In genomic region chr1:151790940-151791651, GRCh38 we compare ENCODE assay signal across 8 cellular contexts. TPM values are rescaled to one million over a fixed set of nuclear protein-coding genes. Genes with fewer than 3 reads are reported as not detected.
DNase-seq lines count a peak whose midpoint lies in the region; ATAC-seq and TF ChIP-seq lines count a peak whose summit lies in the region.

No MANE protein-coding gene starts in this region.

- peaks cover 14% of the 10 kb centered on the region for H3K36me3 Mint-ChIP-seq in CD8-positive, alpha-beta T cell

- POLR2A ChIA-PET in CD8-positive, alpha-beta T cell (lab: Charles Lee): interaction anchor here (3.9 kb wide), 1 partner anchor 28 kb away, joined by 21 read pairs; the partner anchor contains the start of gene MRPL9
- POLR2A ChIA-PET in HEK293T (lab: Yijun Ruan, JAX): no interaction called here
- POLR2A ChIA-PET in Panc1 (lab: Charles Lee): interaction anchor here (0.6 kb wide), 2 partner anchors 192 to 710 kb away, joined by 5 to 6 read pairs; no protein-coding TSS in a partner anchor

- H3K79me2 ChIP-seq in mesendoderm (ENCODE audit: control insufficient read depth, insufficient read depth, low read length): no peaks in the 10 kb centered on the region

- H2AK5ac ChIP-seq in mesendoderm (ENCODE audit: low read length): no peak overlapping the region

- H3K9ac ChIP-seq in colonic mucosa (ENCODE audit: low read depth in 2 of 2, low read length in 2 of 2) (peak overlapping the region; percentile 51 to 89), mesendoderm (ENCODE audit: low read length) (peak overlapping the region; percentile 80)

- TF ChIP-seq POLR2A in uterus (IDR thresholded peaks at IDR 0.05): no peak

- H3K4me2 ChIP-seq in mesendoderm (ENCODE audit: low read length): peak overlapping the region; percentile 96

- H4K8ac ChIP-seq in mesendoderm (ENCODE audit: low read depth, low read length): no peak overlapping the region

- H3K4me1 ChIP-seq in CD8-positive, alpha-beta T cell (ENCODE audit: insufficient read depth, low read length): peaks cover 12% of the 10 kb centered on the region
- H3K4me1 ChIP-seq in Panc1 (ENCODE audit: control insufficient read depth, insufficient read depth, low read length): peaks cover 17% of the 10 kb centered on the region; the same call in 1 of the 2 replicates
- no peaks in the 10 kb centered on the region for H3K4me1 ChIP-seq in colonic mucosa
- no peaks in the 10 kb centered on the region for H3K4me1 ChIP-seq in mesendoderm (ENCODE audit: control insufficient read depth, low read depth, low read length)
- no peaks in the 10 kb centered on the region for H3K4me1 ChIP-seq in uterus

- intact Hi-C loops in CD8-positive, alpha-beta T cell (cut with DNase I, micrococcal nuclease): loop anchor here (1.0 to 5.0 kb wide), 8 partner anchors 28 to 509 kb away; partner anchors contain the start of genes MRPL9 (in 2 of the 2), ZNF687 (in 2 of the 2), C2CD4D (in 1 of the 2) and PSMB4 (in 1 of the 2)
- intact Hi-C loops in Panc1 (cut with micrococcal nuclease; ENCODE audit: unreplicated experiment): no loop called here
- intact Hi-C loops in colonic mucosa (cut with DNase I): no loop called here
- intact Hi-C loops in uterus (cut with DNase I; ENCODE audit: low total_unique reads): no loop called here

- no peaks in the 10 kb centered on the region for H3K27me3 ChIP-seq in CD8-positive, alpha-beta T cell (ENCODE audit: insufficient read depth, low read length)
- no peaks in the 10 kb centered on the region for H3K27me3 ChIP-seq in Panc1 (ENCODE audit: control insufficient read depth, insufficient read depth, low read length)
- no peaks in the 10 kb centered on the region for H3K27me3 ChIP-seq in colonic mucosa
- H3K27me3 ChIP-seq in mesendoderm (ENCODE audit: insufficient read depth, low read length, poor library complexity): no peaks in the 10 kb centered on the region
- H3K27me3 ChIP-seq in uterus: no peaks in the 10 kb centered on the region

- no peak overlapping the region for H3K18ac ChIP-seq in mesendoderm (ENCODE audit: low read length)

- no peak for ATAC-seq in CD8-positive, alpha-beta T cell
- ATAC-seq in Panc1: peak; percentile 43

- in situ Hi-C loops in Panc1 (cut with HindIII; ENCODE audit: low pct_unique_long_range_greater_than_20kb, low sequenced_read_pairs): no loop called here

- H3K36me3 ChIP-seq in CD8-positive, alpha-beta T cell (ENCODE audit: insufficient read depth, low read length): no peaks in the 10 kb centered on the region
- H3K36me3 ChIP-seq in Panc1 (ENCODE audit: control insufficient read depth, insufficient read depth, low read length) (no peaks in the 10 kb centered on the region), colonic mucosa (no peaks in the 10 kb centered on the region), mesendoderm (ENCODE audit: control insufficient read depth, insufficient read depth, low read length) (no peaks in the 10 kb centered on the region), uterus (no peaks in the 10 kb centered on the region)

- peak overlapping the region; percentile 89 for H3K27ac Mint-ChIP-seq in CD8-positive, alpha-beta T cell

- DNase-seq in CD8-positive, alpha-beta T cell: no peak
- peak; percentile 67 for DNase-seq in HEK293T (ENCODE audit: extremely low spot score)
- DNase-seq in Panc1 (ENCODE audit: low read depth, low spot score): no peak
- peak; percentile 35 for DNase-seq in colonic mucosa
- DNase-seq in mesendoderm: peak; percentile 23
- DNase-seq in uterus: no peak
- no peak for DNase-seq in kidney glomerular epithelial cell (lab: John Stamatoyannopoulos, UW)
- no peak for DNase-seq in HCEC 1CT

- no peaks in the 10 kb centered on the region for H3K79me1 ChIP-seq in mesendoderm (ENCODE audit: low read length)

- no peak overlapping the region for H4K5ac ChIP-seq in mesendoderm (ENCODE audit: low read length)

- peak overlapping the region; percentile 87 for H3K56ac ChIP-seq in mesendoderm (ENCODE audit: low read length)

- H3K27me3 Mint-ChIP-seq in CD8-positive, alpha-beta T cell (ENCODE audit: low read depth): no peaks in the 10 kb centered on the region

- no peaks in the 10 kb centered on the region for H3K9me3 Mint-ChIP-seq in CD8-positive, alpha-beta T cell

- peak overlapping the region; percentile 68 for H3K4me3 ChIP-seq in CD8-positive, alpha-beta T cell (ENCODE audit: low read depth, low read length)
- H3K4me3 ChIP-seq in Panc1 (ENCODE audit: low read depth in 2 of 2, low read length in 2 of 2): peak overlapping the region; percentile 81 to 95
- H3K4me3 ChIP-seq in colonic mucosa: peak overlapping the region; percentile 65
- H3K4me3 ChIP-seq in mesendoderm (ENCODE audit: low read length): peak overlapping the region; percentile 81
- H3K4me3 ChIP-seq in uterus: peak overlapping the region; percentile 37 to 53

- TF ChIP-seq CTCF in CD8-positive, alpha-beta T cell (IDR thresholded peaks at IDR 0.05): no peak
- TF ChIP-seq CTCF in Panc1 (IDR thresholded peaks at IDR 0.05) (no peak), colonic mucosa (IDR thresholded peaks at IDR 0.05) (no peak), uterus (IDR thresholded peaks at IDR 0.05) (no peak)

- CTCF ChIA-PET in CD8-positive, alpha-beta T cell (lab: Charles Lee): interaction anchor here (2.1 kb wide), 1 partner anchor 37 kb away, joined by 6 read pairs; no protein-coding TSS in a partner anchor
- CTCF ChIA-PET in HEK293T (lab: Yijun Ruan, JAX): no interaction called here
- CTCF ChIA-PET in Panc1 (lab: Charles Lee): no interaction called here

- BruUV-seq in Panc1 (replicated peaks; lab: Mats Ljungman, UMichigan): TSS peak; percentile 95

- no peak overlapping the region for H3K4ac ChIP-seq in mesendoderm (ENCODE audit: low read depth, low read length)

- peak overlapping the region; percentile 22 for H3K27ac ChIP-seq in CD8-positive, alpha-beta T cell (ENCODE audit: low read depth, low read length)
- H3K27ac ChIP-seq in Panc1 (ENCODE audit: low read length) (peak overlapping the region; percentile 80), colonic mucosa (peak overlapping the region; percentile 61), mesendoderm (ENCODE audit: low read depth, low read length) (no peak overlapping the region), uterus (no peak overlapping the region)

- no CpG with 5 or more reads among the region's 52 CpGs for WGBS in mesendoderm (ENCODE audit: extremely low coverage, insufficient coverage, low lambda C conversion rate)

- no peak overlapping the region for H2BK5ac ChIP-seq in mesendoderm (ENCODE audit: low read length)

- no peak overlapping the region for H2BK15ac ChIP-seq in mesendoderm (replicated peaks; ENCODE audit: low read depth)

- no peaks in the 10 kb centered on the region for H3K9me3 ChIP-seq in CD8-positive, alpha-beta T cell (ENCODE audit: low read length)
- H3K9me3 ChIP-seq in Panc1 (ENCODE audit: control insufficient read depth, insufficient read depth, low read depth, low read length) (no peaks in the 10 kb centered on the region), colonic mucosa (no peaks in the 10 kb centered on the region), uterus (no peaks in the 10 kb centered on the region)

- H2BK120ac ChIP-seq in mesendoderm (ENCODE audit: low read depth, low read length): no peak overlapping the region

- H3K4me3 Mint-ChIP-seq in CD8-positive, alpha-beta T cell: peak overlapping the region; percentile 98

- peaks cover 30% of the 10 kb centered on the region for H3K4me1 Mint-ChIP-seq in CD8-positive, alpha-beta T cell (ENCODE audit: low read depth)

- peak overlapping the region; percentile 45 for H3K23ac ChIP-seq in mesendoderm (ENCODE audit: low read length)

TF ChIP-seq in HEK293T, 16 proteins besides CTCF, POLR2A, EP300 and RAD21 (continues in another document):
- TF ChIP-seq PKNOX1 (IDR thresholded peaks at IDR 0.05): no peak
- no peak for TF ChIP-seq ELF4 (IDR thresholded peaks at IDR 0.05)
- no peak for TF ChIP-seq FOXK2 (IDR thresholded peaks at IDR 0.05)
- TF ChIP-seq LEF1 (IDR thresholded peaks at IDR 0.05; ENCODE audit: borderline replicate concordance): no peak
- TF ChIP-seq L3MBTL2 (conservative IDR thresholded peaks at IDR 0.05): no peak

RNA-seq across cellular contexts. Expression of gene TDRKH, which starts 0.8 kb away (rescaled TPM):
- 1 to 10 TPM; 3.6 to 3.9 TPM for total RNA-seq in CD8-positive, alpha-beta T cell
- total RNA-seq in Panc1 (2021; ENCODE audit: unreplicated experiment) (33.6 TPM), colonic mucosa (1 to 10 TPM; 6.8 to 9.1 TPM), uterus (1 to 10 TPM in 2 of 4 donors, under 1 TPM in 2; 0.26 to 6.8 (median 1.8) TPM)
- polyA plus RNA-seq in Panc1 (2012; ENCODE audit: insufficient read length): 21.8 TPM
- polyA plus RNA-seq in mesendoderm (2013, experiment 1 of 2): 11.8 TPM
- 11.6 TPM for polyA plus RNA-seq in mesendoderm (2013, experiment 2 of 2)

RNA-seq across cellular contexts. Expression of gene LINGO4, which starts 14.1 kb away (rescaled TPM):
- total RNA-seq in CD8-positive, alpha-beta T cell: under 1 TPM; 0.11 to 0.22 TPM
- not detected for total RNA-seq in Panc1 (2021; ENCODE audit: unreplicated experiment)
- not detected for polyA plus RNA-seq in Panc1 (2012; ENCODE audit: insufficient read length)
- total RNA-seq in colonic mucosa: under 1 TPM; 0.12 to 0.13 TPM
- polyA plus RNA-seq in mesendoderm (2013, experiment 1 of 2): not detected
- polyA plus RNA-seq in mesendoderm (2013, experiment 2 of 2): 0.01 TPM
- total RNA-seq in uterus: under 1 TPM in 1 of 4 donors, not detected in 3; 0.14 TPM

RNA-seq across cellular contexts. Expression of gene MRPL9, which starts 27.8 kb away (rescaled TPM):
- 100 to 1,000 TPM; 176 to 186 TPM for total RNA-seq in CD8-positive, alpha-beta T cell
- 98.3 TPM for total RNA-seq in Panc1 (2021; ENCODE audit: unreplicated experiment)
- polyA plus RNA-seq in Panc1 (2012; ENCODE audit: insufficient read length): 87.4 TPM
- 100 to 1,000 TPM in 1 of 2 donors, 10 to 100 TPM in 1; 49.4 to 104 TPM for total RNA-seq in colonic mucosa
- polyA plus RNA-seq in mesendoderm (2013, experiment 1 of 2): 115 TPM
- 113 TPM for polyA plus RNA-seq in mesendoderm (2013, experiment 2 of 2)
- total RNA-seq in uterus: 10 to 100 TPM; 54.1 to 88.9 (median 61.8) TPM

RNA-seq across cellular contexts. Expression of gene RORC, which starts 40.5 kb away (rescaled TPM):
- 1 to 10 TPM; 4.8 to 5.6 TPM for total RNA-seq in CD8-positive, alpha-beta T cell
- total RNA-seq in Panc1 (2021; ENCODE audit: unreplicated experiment) (not detected), colonic mucosa (10 to 100 TPM; 20.5 to 27.7 TPM), uterus (1 to 10 TPM in 2 of 4 donors, under 1 TPM in 2; 0.51 to 4.8 (median 2.1) TPM)
- not detected for polyA plus RNA-seq in Panc1 (2012; ENCODE audit: insufficient read length)
- 0.25 TPM for polyA plus RNA-seq in mesendoderm (2013, experiment 1 of 2)
- polyA plus RNA-seq in mesendoderm (2013, experiment 2 of 2): 0.25 TPM

RNA-seq across cellular contexts. Expression of gene C2CD4D, which starts 48.5 kb away (rescaled TPM):
- under 1 TPM; 0.44 to 0.65 TPM for total RNA-seq in CD8-positive, alpha-beta T cell
- total RNA-seq in Panc1 (2021; ENCODE audit: unreplicated experiment): 1.2 TPM
- 1.1 TPM for polyA plus RNA-seq in Panc1 (2012; ENCODE audit: insufficient read length)
- 1 to 10 TPM in 1 of 2 donors, under 1 TPM in 1; 0.85 to 1.6 TPM for total RNA-seq in colonic mucosa
- polyA plus RNA-seq in mesendoderm (2013, experiment 1 of 2): 0.63 TPM
- 0.55 TPM for polyA plus RNA-seq in mesendoderm (2013, experiment 2 of 2)
- total RNA-seq in uterus: not detected

Comparison
In these comparisons a context has a peak if more than half of its experiments do, and no peak if none do; other contexts are left out.
1. DNase-seq: peak in HEK293T (single experiment), colonic mucosa (single experiment) and mesendoderm (single experiment); none in CD8-positive, alpha-beta T cell (0 of 7), Panc1 (single experiment), uterus (0 of 2), kidney glomerular epithelial cell (single experiment) and HCEC 1CT (single experiment).
2. H3K27ac ChIP-seq: peak in CD8-positive, alpha-beta T cell (single experiment), Panc1 (single experiment) and colonic mucosa (single experiment); none in mesendoderm (single experiment) and uterus (0 of 2).
3. intact Hi-C loops: an anchor here in CD8-positive, alpha-beta T cell (1.0 to 5.0 kb wide); none called in Panc1, colonic mucosa and uterus.
4. Peak in every context shown above with its lines, with median percentiles within 50 percentile points of each other: H3K4me3 ChIP-seq.